Comparison of ENCODE assay signal across 8 cellular contexts in genomic region chr10:77428776-77429395, GRCh38.
A peak's percentile ranks its signal among the peaks of the same experiment; 100 is the strongest.
DNase-seq lines count a peak whose midpoint lies in the region; ATAC-seq, FAIRE-seq and TF ChIP-seq lines count a peak whose summit lies in the region.

No MANE protein-coding gene starts in this region.

- H3K9me3 ChIP-seq in osteoblast (ENCODE audit: low read depth, low read length) = no peaks in the 10 kb centered on the region

- H3K4me3 ChIP-seq in epithelial cell of proximal tubule (ENCODE audit: low read depth, low read length) (no peak overlapping the region), osteoblast (ENCODE audit: insufficient read depth, low read length) (no peak overlapping the region)

- no peaks in the 10 kb centered on the region for H3K36me3 ChIP-seq in osteoblast (ENCODE audit: insufficient read depth, low read length)

- H3K27me3 ChIP-seq in osteoblast (ENCODE audit: insufficient read depth, low read length) = no peaks in the 10 kb centered on the region

- H4K20me1 ChIP-seq in osteoblast (ENCODE audit: insufficient read depth, low read length) = no peaks in the 10 kb centered on the region

- TF ChIP-seq CTCF in epithelial cell of proximal tubule (conservative IDR thresholded peaks at IDR 0.05; ENCODE audit: low read depth, low read length) (peak; percentile 75), osteoblast (IDR thresholded peaks at IDR 0.05; ENCODE audit: extremely low read depth, low read depth, low read length) (peak; percentile 89)

- no peak for ATAC-seq in HG03432 (IDR thresholded peaks at IDR 0.05; ENCODE audit: unreplicated experiment)

- no peak for FAIRE-seq in GM12891 (lab: Jason Lieb, UNC)

- no peak overlapping the region for H2AFZ ChIP-seq in osteoblast (ENCODE audit: low read length)

- H3K79me2 ChIP-seq in osteoblast (ENCODE audit: insufficient read depth, low read length) = no peaks in the 10 kb centered on the region

- no peak overlapping the region for H3K27ac ChIP-seq in osteoblast (ENCODE audit: low read depth, low read length)

- peak overlapping the region; percentile 6 for H3K4me2 ChIP-seq in osteoblast (ENCODE audit: insufficient read depth, low read length)

- peak; percentile 71 for DNase-seq in EH (ENCODE audit: low read depth)
- DNase-seq in NCI-H510A treated with DMSO at 0.1 percent for 48 hours (lab: John Stamatoyannopoulos, UW) = peak; percentile 63
- DNase-seq in epithelial cell of proximal tubule (ENCODE audit: low read depth) = no peak
- no peak for DNase-seq in osteoblast (ENCODE audit: insufficient read length, low spot score, missing footprints)
- DNase-seq in activated CD4-positive, CD25-positive, alpha-beta regulatory T cell (lab: John Stamatoyannopoulos, UW) = no peak
- no peak for DNase-seq in GM12891 (ENCODE audit: insufficient read length, low spot score)
- no peak for DNase-seq in cerebellar nuclear complex (lab: John Stamatoyannopoulos, UW)

- no peak for TF ChIP-seq POLR2A in GM12891 (IDR thresholded peaks at IDR 0.05; ENCODE audit: low read depth, low read length)

- peaks cover 12% of the 10 kb centered on the region for H3K4me1 ChIP-seq in osteoblast (ENCODE audit: insufficient read depth, low read length)

TF ChIP-seq in GM12891, 5 proteins besides CTCF, POLR2A, EP300 and RAD21:
- TF ChIP-seq PAX5 (IDR thresholded peaks at IDR 0.05; ENCODE audit: insufficient read depth, low read length, severe bottlenecking) (no peak), POLR2AphosphoS5 (IDR thresholded peaks at IDR 0.05; ENCODE audit: low read depth, low read length) (no peak), SPI1 (IDR thresholded peaks at IDR 0.05; ENCODE audit: low read depth, low read length) (no peak), TAF1 (IDR thresholded peaks at IDR 0.05; ENCODE audit: low read depth, low read length) (no peak), POU2F2 (IDR thresholded peaks at IDR 0.05; ENCODE audit: low read depth, low read length) (no peak)

Comparison
In these comparisons a context has a peak if more than half of its experiments do, and no peak if none do; other contexts are left out.
1. DNase-seq: peak in EH (single experiment) and NCI-H510A treated with DMSO at 0.1 percent for 48 hours (single experiment); none in epithelial cell of proximal tubule (single experiment), osteoblast (single experiment), activated CD4-positive, CD25-positive, alpha-beta regulatory T cell (0 of 4), GM12891 (single experiment) and cerebellar nuclear complex (0 of 2).